ENCODE assay signal across 8 cellular contexts in the genomic region with DNA sequence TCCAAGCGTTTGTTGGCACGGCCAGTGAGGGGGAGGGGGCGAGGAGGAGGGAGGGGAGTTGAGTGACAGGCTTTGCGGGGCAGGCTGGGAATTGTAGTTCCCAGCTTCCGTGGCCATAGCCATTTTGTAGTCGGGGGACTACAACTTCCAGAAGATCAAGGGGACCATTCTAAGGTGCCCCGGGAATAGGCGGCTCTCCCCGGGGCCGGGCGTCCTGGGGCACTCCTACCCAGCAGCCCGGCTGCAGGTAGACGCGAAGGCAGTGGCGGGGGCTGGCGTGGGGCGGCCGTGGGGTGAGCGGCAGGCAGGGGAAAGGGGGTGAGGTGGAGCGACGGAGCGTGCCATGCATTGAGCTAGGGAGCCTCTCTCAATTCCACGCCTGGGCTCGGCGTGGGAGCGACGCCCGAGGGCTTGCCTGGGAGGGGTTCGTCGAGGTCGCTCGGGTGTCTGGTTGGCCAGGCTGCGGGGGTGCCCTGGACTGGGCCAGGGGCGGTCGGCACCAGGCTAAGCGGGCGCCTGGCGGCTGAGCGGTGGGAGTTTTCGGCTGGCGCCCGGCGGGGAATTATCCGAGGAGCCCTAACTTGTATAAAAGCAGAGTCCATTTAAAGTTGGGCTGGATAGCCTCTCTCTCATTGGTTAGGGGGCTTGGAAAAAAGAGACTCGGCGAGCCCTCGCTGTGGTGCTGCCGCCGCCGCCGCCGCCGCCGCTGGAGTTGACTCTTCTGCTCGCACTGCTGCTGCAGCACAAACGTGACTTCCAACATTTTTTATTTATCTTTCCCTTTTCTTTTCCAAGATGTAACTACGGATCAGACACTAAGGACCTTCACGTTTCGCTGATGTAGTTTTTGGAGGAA. TPM values are rescaled to one million over a fixed set of nuclear protein-coding genes. Genes with fewer than 3 reads are reported as not detected.
DNase-seq lines count a peak whose midpoint lies in the region; ATAC-seq and TF ChIP-seq lines count a peak whose summit lies in the region.

A gene (plus strand): TSS at position 709 of the 856 bp plus-strand sequence. CDS start 471 bp downstream, outside the sequence.

- WGBS in heart right ventricle, 2 donors = 0 to 1% methylated on average over 57 to 59 of the region's 59 CpGs
- WGBS in upper lobe of left lung, 2 donors = 1 to 2% methylated on average over 28 of the region's 59 CpGs

- no peaks in the 10 kb centered on the region for H3K9me3 ChIP-seq in heart right ventricle
- H3K9me3 ChIP-seq in upper lobe of left lung = no peaks in the 10 kb centered on the region

- peak in 1 of 4 donors; percentile 59 for TF ChIP-seq EP300 in upper lobe of left lung (IDR thresholded peaks at IDR 0.05)

- H3K4me3 ChIP-seq in heart right ventricle (peak within 1 kb of the TSS; percentile 56 to 90 (median 82)), upper lobe of left lung (peak within 1 kb of the TSS; percentile 71 to 97 (median 85))

- peaks cover 0 to 39% (median 30%) of the 10 kb centered on the region in 9 donors for H3K4me1 ChIP-seq in heart right ventricle
- H3K4me1 ChIP-seq in upper lobe of left lung = peaks cover 8 to 26% (median 22%) of the 10 kb centered on the region in 4 donors

- ATAC-seq in HG02884 (IDR thresholded peaks at IDR 0.05; ENCODE audit: unreplicated experiment) (peak; percentile 56), heart right ventricle (peak; percentile 83 to 93 (median 88)), upper lobe of left lung (ENCODE audit: low FRiP score in 2 of 2) (peak; percentile 92 to 96)

- H3K27me3 ChIP-seq in heart right ventricle (no peaks in the 10 kb centered on the region), upper lobe of left lung (no peaks in the 10 kb centered on the region)

- peak; percentile 69 for TF ChIP-seq POLR2A in GM15510 (IDR thresholded peaks at IDR 0.05; ENCODE audit: borderline replicate concordance, extremely low read depth, insufficient read length)
- peak in 3 of 4 donors; percentile 42 to 93 (median 91) for TF ChIP-seq POLR2A in upper lobe of left lung (IDR thresholded peaks at IDR 0.05)

- intact Hi-C loops in T-helper 1 cell treated with Interleukin-12 subunit alpha and Interleukin-12 subunit beta and Interleukin-4 antibody, amounts not matched to agents 30 ng/mL and 1 ng/mL, for 36 hours (cut with micrococcal nuclease) = loop anchor here (1.0 to 5.0 kb wide), 21 partner anchors 61 to 1431 kb away; a partner anchor contains a TSS
- intact Hi-C loops in heart right ventricle (cut with DNase I) (loop anchor here in 8 of 10 donors (1.0 to 10.0 kb wide), 21 partner anchors 117 to 1041 kb away; no protein-coding TSS in a partner anchor), posterior vena cava (cut with DNase I) (no loop called here)

- TF ChIP-seq CTCF in heart right ventricle (IDR thresholded peaks at IDR 0.05) (peak in 1 of 9 donors; percentile 5), upper lobe of left lung (IDR thresholded peaks at IDR 0.05) (peak in 4 of 6 experiments; percentile 39 to 57 (median 47))

- no peaks in the 10 kb centered on the region for H3K36me3 ChIP-seq in heart right ventricle
- H3K36me3 ChIP-seq in upper lobe of left lung = no peaks in the 10 kb centered on the region

- DNase-seq in NCI-H1694 (lab: John Stamatoyannopoulos, UW) (peak; percentile 97), amniotic epithelial cell (ENCODE audit: low read depth) (peak; percentile 97), heart right ventricle (peak; percentile 99), posterior vena cava (ENCODE audit: low spot score) (peak; percentile 99), upper lobe of left lung (peak; percentile 96 to 99)

- H3K27ac ChIP-seq in heart right ventricle = peak within 1 kb of the TSS; percentile 90 to 98 (median 94)
- peak within 1 kb of the TSS; percentile 90 to 98 (median 93) for H3K27ac ChIP-seq in upper lobe of left lung

RNA-seq across cellular contexts. Expression of the gene that starts here (rescaled TPM):
- total RNA-seq in T-helper 1 cell treated with Interleukin-12 subunit alpha and Interleukin-12 subunit beta and Interleukin-4 antibody, amounts not matched to agents 30 ng/mL and 1 ng/mL, for 36 hours = 40.3 and 41.1 TPM in 2 replicates
- total RNA-seq in heart right ventricle (10 to 100 TPM in 4 of 10 donors, 1 to 10 TPM in 6; 5.8 to 11.6 (median 9.4) TPM), posterior vena cava (1 to 10 TPM; 8.3 to 9.5 TPM), upper lobe of left lung (10 to 100 TPM in 5 of 6 donors, 1 to 10 TPM in 1; 9.6 to 37.7 (median 16.4) TPM)
- polyA plus RNA-seq in heart right ventricle = 1 to 10 TPM; 2.3 to 5.1 TPM

Comparison
In these comparisons a context has a peak if more than half of its experiments do, and no peak if none do; other contexts are left out.
1. Peak in every context shown above with its lines: DNase-seq, ATAC-seq, H3K4me3 ChIP-seq and H3K27ac ChIP-seq.
2. intact Hi-C loops: an anchor here in T-helper 1 cell treated with Interleukin-12 subunit alpha and Interleukin-12 subunit beta and Interleukin-4 antibody, amounts not matched to agents 30 ng/mL and 1 ng/mL, for 36 hours (1.0 to 5.0 kb wide) and heart right ventricle (1.0 to 10.0 kb wide); none called in posterior vena cava.